Comparison of ENCODE assay signal across 23 cellular contexts in genomic region chr2:196516541-196516940, GRCh38.
DNase-seq lines count a peak whose midpoint lies in the region.
"Had no signal": no experiment of that assay in that cellular context is flagged by ENCODE, and none has a peak within 500 bp of the region (broad histone marks: within the 10 kb centered on the region; RNA-seq: fewer than 3 reads in every experiment).

No MANE protein-coding gene starts in this region.

- H3K4me3 ChIP-seq in mesenchymal stem cell (ENCODE audit: insufficient read depth in 1 of 2, low read depth in 1 of 2, low read length in 2 of 2): no peak overlapping the region
- H3K4me3 ChIP-seq: HAP-1, sigmoid colon had no signal

- H2AFZ ChIP-seq in mesenchymal stem cell (ENCODE audit: low read depth, low read length): no peak overlapping the region

- H3K14ac ChIP-seq in mesenchymal stem cell (ENCODE audit: low read length in 2 of 2): no peak overlapping the region

- H3K4ac ChIP-seq in mesenchymal stem cell (ENCODE audit: low read depth in 1 of 2, low read length in 2 of 2): no peak overlapping the region

- H3K9me3 ChIP-seq in mesenchymal stem cell (ENCODE audit: control insufficient read depth, low read length): no peaks in the 10 kb centered on the region
- H3K9me3 ChIP-seq: HAP-1, sigmoid colon had no signal

- 93% methylated on average over 2 of the region's 3 CpGs for WGBS in mesenchymal stem cell

- DNase-seq in DMS79 treated with DMSO at 0.1 percent for 48 hours (lab: John Stamatoyannopoulos, UW): peak; percentile 12
- DNase-seq in DMS79 (lab: John Stamatoyannopoulos, UW): no peak
- DNase-seq in ELR (ENCODE audit: low read depth): peak; percentile 27
- DNase-seq in SK-N-DZ (ENCODE audit: low spot score): peak; percentile 23
- DNase-seq in mesenchymal stem cell: no peak
- DNase-seq in amygdala (lab: John Stamatoyannopoulos, UW): no peak
- DNase-seq in HUDEP-2 (lab: John Stamatoyannopoulos, UW; ENCODE audit: unreplicated experiment in 76 of 76): no peak
- DNase-seq in NOMO-1 (lab: John Stamatoyannopoulos, UW; ENCODE audit: unreplicated experiment in 2 of 2): no peak
- DNase-seq: 8988T; activated CD8-positive, alpha-beta memory T cell treated with anti-CD3 and anti-CD28 coated beads, Interleukin-2, amount 50 U/mL, for 4 hours; aorta; caudate nucleus; CD8-positive, alpha-beta memory T cell; DND-41; head of caudate nucleus; KG1; kidney glomerular epithelial cell; sigmoid colon; stimulated activated naive CD8-positive, alpha-beta T cell treated with anti-CD3 and anti-CD28 coated beads, Interleukin-15, amount 100 ng/mL, for 72 hours; T-helper 9 cell; trophoblast cell had no signal

- no peak overlapping the region for H3K18ac ChIP-seq in mesenchymal stem cell (ENCODE audit: low read depth in 1 of 2, low read length in 2 of 2)

- peaks cover 2% of the 10 kb centered on the region for H3K4me1 ChIP-seq in mesenchymal stem cell (ENCODE audit: control insufficient read depth, insufficient read depth, low read depth, low read length)
- H3K4me1 ChIP-seq: HAP-1, sigmoid colon had no signal

- H2BK5ac ChIP-seq in mesenchymal stem cell (ENCODE audit: low read depth, low read length, poor library complexity, severe bottlenecking): no peak overlapping the region

- no peak overlapping the region for H4K8ac ChIP-seq in mesenchymal stem cell (ENCODE audit: low read length)

- no peak overlapping the region for H2BK15ac ChIP-seq in mesenchymal stem cell (ENCODE audit: low read depth, poor library complexity, severe bottlenecking)

- no peaks in the 10 kb centered on the region for H3K27me3 ChIP-seq in mesenchymal stem cell (ENCODE audit: control insufficient read depth in 1 of 2, insufficient read depth in 1 of 2, low read length in 2 of 2)
- H3K27me3 ChIP-seq: sigmoid colon had no signal

- no peaks in the 10 kb centered on the region for H3K79me1 ChIP-seq in mesenchymal stem cell (replicated peaks; ENCODE audit: low read length, poor library complexity, severe bottlenecking)

- H2BK12ac ChIP-seq in mesenchymal stem cell (ENCODE audit: low read length in 2 of 2): no peak overlapping the region

- H3K23ac ChIP-seq in mesenchymal stem cell (ENCODE audit: low read length in 2 of 2): no peak overlapping the region

- H3K9ac ChIP-seq in mesenchymal stem cell (ENCODE audit: low read length): peak overlapping the region; percentile 17

- no peak overlapping the region for H4K91ac ChIP-seq in mesenchymal stem cell (ENCODE audit: low read length)

- H2BK120ac ChIP-seq in mesenchymal stem cell (ENCODE audit: low read depth, low read length): no peak overlapping the region

- H3K36me3 ChIP-seq in mesenchymal stem cell (ENCODE audit: control insufficient read depth in 1 of 2, insufficient read depth in 2 of 2, low read depth in 1 of 2, low read length in 2 of 2): no peaks in the 10 kb centered on the region
- H3K36me3 ChIP-seq: HAP-1, sigmoid colon had no signal

- H3K4me2 ChIP-seq in mesenchymal stem cell (ENCODE audit: low read length, poor library complexity, severe bottlenecking): no peak overlapping the region

- no peak overlapping the region for H3K27ac ChIP-seq in mesenchymal stem cell (ENCODE audit: low read length, poor library complexity, severe bottlenecking)
- H3K27ac ChIP-seq: RWPE1, sigmoid colon had no signal

- H2AK5ac ChIP-seq in mesenchymal stem cell (ENCODE audit: low read length, severe bottlenecking): no peak overlapping the region

Comparison
In these comparisons a context has a peak if more than half of its experiments do, and no peak if none do; other contexts are left out.
1. DNase-seq: peak in DMS79 treated with DMSO at 0.1 percent for 48 hours (single experiment), ELR (single experiment) and SK-N-DZ (single experiment); none in DMS79 (single experiment), mesenchymal stem cell (single experiment), amygdala (0 of 56), HUDEP-2 (0 of 76) and NOMO-1 (0 of 2).